In genomic region chr22:36409911-36410756, GRCh38 we compare ENCODE assay signal across 8 cellular contexts. TPM values are rescaled to one million over a fixed set of nuclear protein-coding genes. Genes with fewer than 3 reads are reported as not detected.
DNase-seq lines count a peak whose midpoint lies in the region; ATAC-seq and TF ChIP-seq lines count a peak whose summit lies in the region.

No MANE protein-coding gene starts in this region.

- H3K4me2 ChIP-seq in MM.1S (ENCODE audit: low read depth, low read length), result no peak overlapping the region

- H3K79me2 ChIP-seq in MM.1S (ENCODE audit: low read length), result no peaks in the 10 kb centered on the region

- H3K9ac ChIP-seq in MM.1S (ENCODE audit: low read length), result no peak overlapping the region

- H3K4me1 ChIP-seq in lung (ENCODE audit: control insufficient read depth in 2 of 2, insufficient read depth in 2 of 2, low read length in 2 of 2) (peaks cover 0 to 15% of the 10 kb centered on the region in 2 donors), MM.1S (ENCODE audit: low read length) (peaks cover 18% of the 10 kb centered on the region)

- ATAC-seq in lung (ENCODE audit: insufficient read depth, low FRiP score), result peak; percentile 89
- ATAC-seq in HG03565 (IDR thresholded peaks at IDR 0.05; ENCODE audit: unreplicated experiment), result no peak

- H3F3A ChIP-seq in MM.1S (ENCODE audit: insufficient read depth, low read length), result peaks cover 10% of the 10 kb centered on the region

- TF ChIP-seq CTCF in lung (IDR thresholded peaks at IDR 0.05; ENCODE audit: control extremely low read depth, extremely low read depth), result no peak
- TF ChIP-seq CTCF in MM.1S (IDR thresholded peaks at IDR 0.05; ENCODE audit: low read length), result no peak

- H3K27ac ChIP-seq in lung (ENCODE audit: low read depth in 1 of 2, low read length in 1 of 2) (peak overlapping the region; percentile 74 to 82), MM.1S (ENCODE audit: low read length) (no peak overlapping the region)

- H3K4me3 ChIP-seq in lung, result peak overlapping the region; percentile 23
- H3K4me3 ChIP-seq in MM.1S (ENCODE audit: low read length), result no peak overlapping the region

- H3K36me3 ChIP-seq in lung (ENCODE audit: control insufficient read depth in 2 of 2, insufficient read depth in 2 of 2, low read length in 2 of 2) (no peaks in the 10 kb centered on the region), MM.1S (replicated peaks; ENCODE audit: insufficient read depth, low read length) (no peaks in the 10 kb centered on the region)

- no peak overlapping the region for H2AFZ ChIP-seq in MM.1S (ENCODE audit: low read length)

- no peaks in the 10 kb centered on the region for H4K20me1 ChIP-seq in MM.1S (ENCODE audit: insufficient read depth, low read length)

- H3K9me2 ChIP-seq in MM.1S (replicated peaks; ENCODE audit: insufficient read depth, low read length), result no peaks in the 10 kb centered on the region

- H3K9me3 ChIP-seq in lung (ENCODE audit: control insufficient read depth in 2 of 2, insufficient read depth in 1 of 2, low read length in 1 of 2), result no peaks in the 10 kb centered on the region
- no peaks in the 10 kb centered on the region for H3K9me3 ChIP-seq in MM.1S (replicated peaks; ENCODE audit: insufficient read depth, low read length)

- H3K27me3 ChIP-seq in lung (ENCODE audit: control insufficient read depth, insufficient read depth), result no peaks in the 10 kb centered on the region
- no peaks in the 10 kb centered on the region for H3K27me3 ChIP-seq in MM.1S (replicated peaks; ENCODE audit: insufficient read depth, low read length)

- DNase-seq in DMS53 (lab: John Stamatoyannopoulos, UW) (peak; percentile 96), NCI-H1436 treated with DMSO at 0.1 percent for 48 hours (lab: John Stamatoyannopoulos, UW) (peak; percentile 87), ecto neural progenitor cell (ENCODE audit: low spot score) (peak; percentile 96), lung (ENCODE audit: low spot score) (peak; percentile 95), MM.1S (no peak)
- DNase-seq in activated CD4-positive, alpha-beta T cell treated with anti-CD3 and anti-CD28 coated beads, Interleukin-2, amount 50 U/mL, for 4 hours, result peak; percentile 51 to 58
- peak; percentile 33 to 41 (median 38) for DNase-seq in stimulated activated CD4-positive, alpha-beta T cell treated with anti-CD3 and anti-CD28 coated beads, TNF-alpha, amount 100 ng/mL, for 4 hours (ENCODE audit: low read depth in 3 of 3)

- 20 to 34% methylated on average over 56 of the region's 56 CpGs for WGBS in lung, 2 donors

RNA-seq across cellular contexts. Expression of gene MYH9, which starts 22.4 kb away (rescaled TPM):
- total RNA-seq in lung, result 100 to 1,000 TPM; 398 to 667 TPM
- polyA plus RNA-seq in lung, result 100 to 1,000 TPM; 184 to 266 TPM
